ENCODE assay signal across 1 cellular context in genomic region chr11:118888398-118888797, GRCh38.
TF ChIP-seq lines count a peak whose summit lies in the region.

No MANE protein-coding gene starts in this region.

TF ChIP-seq in K562, 482 proteins besides CTCF, POLR2A, EP300 and RAD21:
- TF ChIP-seq JUND (IDR thresholded peaks at IDR 0.05; ENCODE audit: borderline replicate concordance, low read depth, low read length) = 0 out of 2 replicates have a peak, but pooled peaks have one; percentile 14
- no peak for TF ChIP-seq JUND (tag; IDR thresholded peaks at IDR 0.05; ENCODE audit: borderline replicate concordance, low read depth, low read length)
- no peak for TF ChIP-seq ARID3B (CRISPR knock-in tag; IDR thresholded peaks at IDR 0.05; ENCODE audit: borderline replicate concordance)
- peak; percentile 44; the same call in 1 of the 2 replicates for TF ChIP-seq ATF3 (IDR thresholded peaks at IDR 0.05)
- TF ChIP-seq ATF3 (CRISPR knock-in tag; conservative IDR thresholded peaks at IDR 0.05) = no peak
- no peak for TF ChIP-seq FOXO4 (CRISPR knock-in tag; IDR thresholded peaks at IDR 0.05)
- TF ChIP-seq NEUROD1 (IDR thresholded peaks at IDR 0.05; ENCODE audit: borderline replicate concordance, low read depth, low read length, partially characterized antibody) = no peak
- TF ChIP-seq CBX3 (IDR thresholded peaks at IDR 0.05; ENCODE audit: borderline replicate concordance in 1 of 2, low read length in 2 of 2) = 0 out of 3 replicates have a peak, but pooled peaks of 1 of the 2 experiments have one; percentile 3
- no peak for TF ChIP-seq POLR2AphosphoS5 (IDR thresholded peaks at IDR 0.05; ENCODE audit: control insufficient read depth, insufficient read depth, low read depth, low read length)
- no peak for TF ChIP-seq CCNT2 (IDR thresholded peaks at IDR 0.05; ENCODE audit: borderline replicate concordance, extremely low read depth, insufficient read length, low read depth, low read length)
- no peak for TF ChIP-seq IRF2 (CRISPR knock-in tag; IDR thresholded peaks at IDR 0.05)
- no peak for TF ChIP-seq DIDO1 (tag; IDR thresholded peaks at IDR 0.05; ENCODE audit: low read depth)
